1 cellular context compared by ENCODE assay signal in the genomic region with DNA sequence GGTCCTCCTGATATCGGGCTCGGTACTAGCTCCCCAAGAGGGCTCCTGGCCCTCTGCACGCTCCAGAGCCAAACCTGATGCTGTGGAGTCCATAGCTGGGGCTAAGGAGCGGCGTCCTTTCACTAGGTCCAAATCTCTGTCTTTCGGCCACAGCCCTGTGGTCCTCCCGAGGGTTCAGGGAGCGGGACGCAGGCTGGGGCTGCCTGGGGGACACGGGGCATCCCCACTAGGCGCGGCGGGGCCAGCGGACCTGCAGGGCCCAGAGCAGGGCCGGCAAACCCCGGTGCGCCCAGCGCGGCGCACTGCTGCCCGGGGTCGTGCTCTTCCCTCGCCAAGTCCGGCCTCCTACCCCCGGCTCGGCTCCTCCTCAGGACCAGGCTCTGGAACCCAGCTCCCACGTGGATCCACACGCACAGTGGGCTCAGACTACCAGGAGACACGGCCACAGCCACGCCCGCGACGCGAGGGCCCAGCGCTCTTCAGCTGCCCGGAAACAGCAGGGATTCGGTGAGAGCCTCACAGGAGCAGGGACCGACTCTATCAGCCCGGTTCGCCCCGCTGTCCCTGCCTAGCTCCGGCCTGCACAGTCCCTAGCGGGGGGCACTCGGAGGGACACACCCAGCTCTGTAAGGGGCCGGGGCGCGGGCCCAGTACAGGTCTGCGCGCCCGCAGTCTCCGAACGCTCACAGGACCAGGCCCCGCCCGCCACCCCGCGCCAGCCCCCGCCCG.
TF ChIP-seq lines count a peak whose summit lies in the region.

No MANE protein-coding gene starts in this region.

TF ChIP-seq in HCT116, 20 proteins besides CTCF, POLR2A, EP300 and RAD21:
- no peak for TF ChIP-seq SP1 (IDR thresholded peaks at IDR 0.05; ENCODE audit: low read depth)
